In genomic region chr20:1503564-1504227, GRCh38 we compare ENCODE assay signal across 9 cellular contexts. TPM values are rescaled to one million over a fixed set of nuclear protein-coding genes. Genes with fewer than 3 reads are reported as not detected.
DNase-seq lines count a peak whose midpoint lies in the region; ATAC-seq, FAIRE-seq and TF ChIP-seq lines count a peak whose summit lies in the region.
"Had no signal": no experiment of that assay in that cellular context is flagged by ENCODE, and none has a peak within 500 bp of the region (broad histone marks: within the 10 kb centered on the region; RNA-seq: fewer than 3 reads in every experiment).

No MANE protein-coding gene starts in this region.

- H3K79me1 ChIP-seq in trophoblast cell (ENCODE audit: low read length), result peaks cover 11% of the 10 kb centered on the region

- H2BK120ac ChIP-seq in trophoblast cell (ENCODE audit: insufficient read depth, low read length, poor library complexity), result no peak overlapping the region

- H3K4me1 ChIP-seq in SJCRH30 (peaks cover 4% of the 10 kb centered on the region; the same call in 1 of the 2 replicates), trophoblast cell (ENCODE audit: control insufficient read depth in 1 of 2, insufficient read depth in 2 of 2, low read length in 2 of 2) (peaks cover 9% of the 10 kb centered on the region in 2 experiments)

- H3K4me2 ChIP-seq in trophoblast cell (ENCODE audit: low read length), result no peak overlapping the region

- no peak overlapping the region for H3K18ac ChIP-seq in trophoblast cell (ENCODE audit: low read length)

- no peak overlapping the region for H4K91ac ChIP-seq in trophoblast cell (ENCODE audit: low read depth, low read length)

- no peak overlapping the region for H3K9ac ChIP-seq in trophoblast cell (ENCODE audit: low read length)

- FAIRE-seq in urothelium cell line (lab: Jason Lieb, UNC), result no peak

- no peak overlapping the region for H2BK12ac ChIP-seq in trophoblast cell (ENCODE audit: low read length)

- peak; percentile 80 for ATAC-seq in HG02588 (IDR thresholded peaks at IDR 0.05; ENCODE audit: unreplicated experiment)

- H2BK5ac ChIP-seq in trophoblast cell (ENCODE audit: low read depth, low read length, poor library complexity), result no peak overlapping the region

- peak; percentile 86 for DNase-seq in GM12865 (ENCODE audit: low read depth)
- DNase-seq in NAMALWA (ENCODE audit: low spot score), result peak; percentile 94
- DNase-seq in SJCRH30, result peak; percentile 70 to 84
- peak; percentile 89 for DNase-seq in activated effector memory CD4-positive, alpha-beta T cell treated with anti-CD3 and anti-CD28 coated beads, Interleukin-2, amount 50 U/mL, for 16 hours
- peak; percentile 88 for DNase-seq in germinal center (ENCODE audit: low spot score)
- DNase-seq in trophoblast cell, result peak; percentile 91 to 97
- DNase-seq in urothelium cell line (ENCODE audit: low spot score), result peak; percentile 88

- H3K27ac ChIP-seq in SJCRH30 (no peak overlapping the region), trophoblast cell (ENCODE audit: low read depth, low read length) (no peak overlapping the region)

- H3K14ac ChIP-seq in trophoblast cell (ENCODE audit: low read length), result no peak overlapping the region

- WGBS in trophoblast cell (ENCODE audit: extremely low coverage, insufficient coverage, insufficient read length), result no CpG with 5 or more reads among the region's 8 CpGs

- H3K9me3 ChIP-seq in SJCRH30 (replicated peaks) (no peaks in the 10 kb centered on the region; the same call in 1 of the 2 replicates), trophoblast cell (ENCODE audit: insufficient read depth, low read depth, low read length) (no peaks in the 10 kb centered on the region)

- 0 out of 2 replicates have a peak, but pooled peaks cover 2% of the 10 kb centered on the region for H3K27me3 ChIP-seq in SJCRH30
- H3K27me3 ChIP-seq in trophoblast cell (ENCODE audit: insufficient read depth, low read length), result peaks cover 2% of the 10 kb centered on the region

- H2AK5ac ChIP-seq in trophoblast cell (ENCODE audit: low read length), result no peak overlapping the region

- H3K36me3 ChIP-seq in SJCRH30, result no peaks in the 10 kb centered on the region
- no peaks in the 10 kb centered on the region for H3K36me3 ChIP-seq in trophoblast cell (ENCODE audit: control insufficient read depth in 1 of 2, insufficient read depth in 2 of 2, low read length in 2 of 2)

- H3K23ac ChIP-seq in trophoblast cell (ENCODE audit: low read length), result no peak overlapping the region

- TF ChIP-seq CTCF in GM12865 (IDR thresholded peaks at IDR 0.05; ENCODE audit: insufficient read depth, low read depth, low read length, missing control alignments), result peak; percentile 96

- H4K8ac ChIP-seq in trophoblast cell (ENCODE audit: low read depth, low read length), result no peak overlapping the region

- H3K4me3 ChIP-seq in GM12865 (ENCODE audit: low read depth, low read length) (no peak overlapping the region), SJCRH30 (no peak overlapping the region), trophoblast cell (ENCODE audit: low read depth, low read length) (no peak overlapping the region)

- no peak overlapping the region for H2AFZ ChIP-seq in trophoblast cell (ENCODE audit: insufficient read depth, low read length, poor library complexity)

- no peak overlapping the region for H3K4ac ChIP-seq in trophoblast cell (ENCODE audit: low read depth, low read length)

- no peak overlapping the region for H4K12ac ChIP-seq in trophoblast cell (ENCODE audit: low read depth, low read length)

- H3K79me2 ChIP-seq in trophoblast cell (ENCODE audit: control insufficient read depth, insufficient read depth, low read length, poor library complexity), result no peaks in the 10 kb centered on the region

RNA-seq across cellular contexts. Expression of gene SIRPB2, which starts 12.5 kb away (rescaled TPM):
- total RNA-seq in SJCRH30 (2014; rRNA removed; shearing (Covaris generic)), result not detected in 2 replicates
- 0.83 and 1.1 TPM in 2 replicates for polyA plus RNA-seq in trophoblast cell (2013)

RNA-seq across cellular contexts. Expression of gene NSFL1C, which starts 37.0 kb away (rescaled TPM):
- 46.2 and 47.8 TPM in 2 replicates for total RNA-seq in SJCRH30 (2014; rRNA removed; shearing (Covaris generic))
- polyA plus RNA-seq in trophoblast cell (2013), result 60.7 and 62.9 TPM in 2 replicates

RNA-seq across cellular contexts. Expression of gene SIRPD, which starts 53.8 kb away (rescaled TPM):
- not detected in 2 replicates for total RNA-seq in SJCRH30 (2014; rRNA removed; shearing (Covaris generic))
- polyA plus RNA-seq in trophoblast cell (2013), result not detected in 2 replicates
- total RNA-seq: temporal lobe had no signal
